23 cellular contexts compared by ENCODE assay signal in the genomic region with DNA sequence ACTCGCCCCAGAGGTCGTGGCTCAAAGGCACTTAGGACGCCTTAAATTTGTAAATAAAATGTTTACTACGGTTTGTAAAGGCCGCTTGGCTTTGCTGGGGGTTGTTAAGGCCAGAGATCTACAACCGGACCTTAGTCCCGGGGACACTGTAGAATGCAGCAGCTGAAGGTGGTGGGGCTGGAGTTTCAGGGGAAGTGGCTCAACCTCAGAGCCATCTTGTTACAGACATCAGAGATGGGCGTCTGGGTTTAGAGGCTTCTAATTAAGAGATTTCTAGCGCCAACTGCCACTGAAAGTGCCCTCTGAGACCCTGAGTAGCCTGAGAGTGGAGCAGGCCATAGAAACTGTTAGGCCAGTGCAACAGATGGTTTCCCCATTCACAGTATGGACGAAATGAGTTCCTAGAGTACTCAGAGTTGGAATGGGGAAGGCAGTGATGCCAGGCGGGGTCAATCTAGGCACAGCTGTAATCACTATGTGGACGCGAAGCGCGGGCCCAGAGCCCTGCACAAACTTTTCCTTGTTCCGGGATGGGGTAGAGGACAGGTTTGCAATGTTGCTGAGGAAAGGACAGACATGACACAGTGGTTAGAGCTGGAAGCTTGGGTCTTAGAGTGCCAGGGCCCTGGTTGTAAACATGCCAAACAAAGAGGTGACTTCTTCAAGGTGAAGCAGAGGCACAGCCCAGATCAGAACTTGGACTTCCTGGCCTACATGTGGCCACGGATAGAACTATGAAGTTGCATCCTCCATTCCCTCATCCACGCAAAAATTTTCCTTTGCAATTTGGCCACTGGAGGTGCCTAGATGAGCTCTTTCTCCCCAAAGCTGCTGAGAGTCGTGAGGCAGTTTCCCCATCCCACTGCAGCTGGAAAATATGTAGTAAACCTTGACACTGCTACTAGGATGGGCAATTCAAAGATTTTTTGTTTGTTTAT. TPM values are rescaled to one million over a fixed set of nuclear protein-coding genes. Genes with fewer than 3 reads are reported as not detected.
A peak's percentile ranks its signal among the peaks of the same experiment; 100 is the strongest.
DNase-seq lines count a peak whose midpoint lies in the region; ATAC-seq and TF ChIP-seq lines count a peak whose summit lies in the region.
"Had no signal": no experiment of that assay in that cellular context is flagged by ENCODE, and none has a peak within 500 bp of the region (broad histone marks: within the 10 kb centered on the region; RNA-seq: fewer than 3 reads in every experiment).

No MANE protein-coding gene starts in this region.

- H3K9me3 ChIP-seq in ES-I3 (ENCODE audit: control insufficient read depth, insufficient read depth, low read length) = no peaks in the 10 kb centered on the region
- peaks cover 11% of the 10 kb centered on the region; the same call in 1 of the 2 replicates for H3K9me3 ChIP-seq in iPS-20b (ENCODE audit: insufficient read depth, low read depth, low read length)
- H3K9me3 ChIP-seq in neuron (ENCODE audit: low read length) = peaks cover 4% of the 10 kb centered on the region
- H3K9me3 ChIP-seq: prostate gland had no signal

- H3K4me1 Mint-ChIP-seq in WTC11 = peaks cover 70% of the 10 kb centered on the region

- TF ChIP-seq CTCF in WTC11 (IDR thresholded peaks at IDR 0.05) = no peak
- no peak for TF ChIP-seq CTCF in RWPE1 (conservative IDR thresholded peaks at IDR 0.05; ENCODE audit: low read depth)

- H3K36me3 ChIP-seq in ES-I3 (ENCODE audit: insufficient read depth, low read length) (no peaks in the 10 kb centered on the region), iPS-20b (ENCODE audit: insufficient read depth, low read depth, low read length) (no peaks in the 10 kb centered on the region), neuron (ENCODE audit: insufficient read depth, low read length) (no peaks in the 10 kb centered on the region)
- H3K36me3 ChIP-seq: prostate gland had no signal

- no peak overlapping the region for H3K27ac ChIP-seq in iPS-20b (ENCODE audit: low read length)
- no peak overlapping the region for H3K27ac ChIP-seq in RWPE1
- H3K27ac ChIP-seq: prostate gland, VCaP had no signal

- H3K27me3 Mint-ChIP-seq in WTC11 (ENCODE audit: low read depth) = peaks cover 100% of the 10 kb centered on the region

- ATAC-seq in WTC11 (no peak), GM21529 (IDR thresholded peaks at IDR 0.05; ENCODE audit: unreplicated experiment) (no peak), GM19351 (IDR thresholded peaks at IDR 0.05; ENCODE audit: unreplicated experiment) (no peak)
- ATAC-seq: left lobe of liver, natural killer cell had no signal

- H3K9me3 Mint-ChIP-seq in WTC11 = no peaks in the 10 kb centered on the region
- H3K9me3 Mint-ChIP-seq: activated CD4-positive, alpha-beta T cell treated with anti-CD3 and anti-CD28 coated beads, Interleukin-2, amount 10 ng/mL, durations not matched to agents 24 days and 14 days; activated naive CD4-positive, alpha-beta T cell treated with anti-CD3 and anti-CD28 coated beads for 36 hours; natural killer cell had no signal

- peak overlapping the region; percentile 46 for H3K4me3 ChIP-seq in iPS-20b (ENCODE audit: low read length)
- peak overlapping the region; percentile 26 for H3K4me3 ChIP-seq in neuron (ENCODE audit: low read length)
- H3K4me3 ChIP-seq: prostate gland had no signal

- POLR2A ChIA-PET in WTC11 (lab: Charles Lee) = interaction anchor here (0.5 kb wide), 1 partner anchor 312 kb away, joined by 3 read pairs; no protein-coding TSS in a partner anchor
- POLR2A ChIA-PET in RWPE1 (lab: Yijun Ruan, JAX; ENCODE audit: low non-redundant PET) = no interaction called here

- H3K4me1 ChIP-seq in ES-I3 (ENCODE audit: insufficient read depth, low read length) = peaks cover 4% of the 10 kb centered on the region
- peaks cover 10% of the 10 kb centered on the region; the same call in 1 of the 2 replicates for H3K4me1 ChIP-seq in iPS-20b (ENCODE audit: insufficient read depth, low read length)
- H3K4me1 ChIP-seq in neuron (ENCODE audit: insufficient read depth, low read length) = peaks cover 5% of the 10 kb centered on the region
- H3K4me1 ChIP-seq: prostate gland had no signal

- peak overlapping the region; percentile 17; the same call in 1 of the 2 replicates for H3K9ac ChIP-seq in ES-I3 (ENCODE audit: low read depth, low read length)
- no peak overlapping the region for H3K9ac ChIP-seq in iPS-20b (ENCODE audit: low read depth, low read length)

- no peak for DNase-seq in WTC11 (ENCODE audit: low spot score)
- no peak for DNase-seq in NCI-H82 (lab: John Stamatoyannopoulos, UW)
- DNase-seq in RWPE1 (ENCODE audit: low spot score) = no peak
- DNase-seq: activated CD4-positive, alpha-beta T cell treated with anti-CD3 and anti-CD28 coated beads, Interleukin-2, amount 10 ng/mL, durations not matched to agents 24 days and 14 days; activated naive CD4-positive, alpha-beta T cell treated with anti-CD3 and anti-CD28 coated beads for 36 hours; activated T-cell treated with anti-CD3 and anti-CD28 coated beads, Interleukin-2, amount 50 U/mL, for 48 hours; amniotic stem cell; CD8-positive, alpha-beta memory T cell; immature natural killer cell; natural killer cell; NCI-H1105 treated with DMSO at 0.1 percent for 48 hours; NCI-H2029 treated with DMSO at 0.1 percent for 48 hours; NCI-H345; Right ventricle myocardium superior; stimulated activated CD4-positive, alpha-beta T cell treated with anti-CD3 and anti-CD28 coated beads, Interleukin-1b, Interleukin-23, amount 100 ng/mL, for 48 hours had no signal

- CTCF ChIA-PET in WTC11 (lab: Charles Lee) (interaction anchor here (0.9 to 1.1 kb wide), 2 partner anchors 9 to 10 kb away, joined by 3 read pairs; no protein-coding TSS in a partner anchor), RWPE1 (lab: Yijun Ruan, JAX) (no interaction called here)

- H2AFZ ChIP-seq in neuron (ENCODE audit: low read depth, low read length) = no peak overlapping the region

- no peaks in the 10 kb centered on the region for H3K36me3 Mint-ChIP-seq in WTC11
- H3K36me3 Mint-ChIP-seq: natural killer cell had no signal

- no peak overlapping the region for H3K27ac Mint-ChIP-seq in WTC11
- H3K27ac Mint-ChIP-seq: activated CD4-positive, alpha-beta T cell treated with anti-CD3 and anti-CD28 coated beads, Interleukin-2, amount 10 ng/mL, durations not matched to agents 24 days and 14 days; activated naive CD4-positive, alpha-beta T cell treated with anti-CD3 and anti-CD28 coated beads for 36 hours; CD8-positive, alpha-beta memory T cell; immature natural killer cell; natural killer cell had no signal

- peak overlapping the region; percentile 67 for H3K4me3 Mint-ChIP-seq in WTC11
- H3K4me3 Mint-ChIP-seq: activated CD4-positive, alpha-beta T cell treated with anti-CD3 and anti-CD28 coated beads, Interleukin-2, amount 10 ng/mL, durations not matched to agents 24 days and 14 days; activated naive CD4-positive, alpha-beta T cell treated with anti-CD3 and anti-CD28 coated beads for 36 hours; CD8-positive, alpha-beta memory T cell; immature natural killer cell; natural killer cell had no signal

- H3K27me3 ChIP-seq in iPS-20b (ENCODE audit: insufficient read depth, low read length) = peaks cover 100% of the 10 kb centered on the region
- peaks cover 100% of the 10 kb centered on the region for H3K27me3 ChIP-seq in neuron (ENCODE audit: insufficient read depth, low read length)

TF ChIP-seq in WTC11, 78 proteins besides CTCF, POLR2A, EP300 and RAD21:
- TF ChIP-seq, protein P1, sequence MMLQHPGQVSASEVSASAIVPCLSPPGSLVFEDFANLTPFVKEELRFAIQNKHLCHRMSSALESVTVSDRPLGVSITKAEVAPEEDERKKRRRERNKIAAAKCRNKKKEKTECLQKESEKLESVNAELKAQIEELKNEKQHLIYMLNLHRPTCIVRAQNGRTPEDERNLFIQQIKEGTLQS (CRISPR knock-in tag; conservative IDR thresholded peaks at IDR 0.05) = no peak
- TF ChIP-seq, protein P2, sequence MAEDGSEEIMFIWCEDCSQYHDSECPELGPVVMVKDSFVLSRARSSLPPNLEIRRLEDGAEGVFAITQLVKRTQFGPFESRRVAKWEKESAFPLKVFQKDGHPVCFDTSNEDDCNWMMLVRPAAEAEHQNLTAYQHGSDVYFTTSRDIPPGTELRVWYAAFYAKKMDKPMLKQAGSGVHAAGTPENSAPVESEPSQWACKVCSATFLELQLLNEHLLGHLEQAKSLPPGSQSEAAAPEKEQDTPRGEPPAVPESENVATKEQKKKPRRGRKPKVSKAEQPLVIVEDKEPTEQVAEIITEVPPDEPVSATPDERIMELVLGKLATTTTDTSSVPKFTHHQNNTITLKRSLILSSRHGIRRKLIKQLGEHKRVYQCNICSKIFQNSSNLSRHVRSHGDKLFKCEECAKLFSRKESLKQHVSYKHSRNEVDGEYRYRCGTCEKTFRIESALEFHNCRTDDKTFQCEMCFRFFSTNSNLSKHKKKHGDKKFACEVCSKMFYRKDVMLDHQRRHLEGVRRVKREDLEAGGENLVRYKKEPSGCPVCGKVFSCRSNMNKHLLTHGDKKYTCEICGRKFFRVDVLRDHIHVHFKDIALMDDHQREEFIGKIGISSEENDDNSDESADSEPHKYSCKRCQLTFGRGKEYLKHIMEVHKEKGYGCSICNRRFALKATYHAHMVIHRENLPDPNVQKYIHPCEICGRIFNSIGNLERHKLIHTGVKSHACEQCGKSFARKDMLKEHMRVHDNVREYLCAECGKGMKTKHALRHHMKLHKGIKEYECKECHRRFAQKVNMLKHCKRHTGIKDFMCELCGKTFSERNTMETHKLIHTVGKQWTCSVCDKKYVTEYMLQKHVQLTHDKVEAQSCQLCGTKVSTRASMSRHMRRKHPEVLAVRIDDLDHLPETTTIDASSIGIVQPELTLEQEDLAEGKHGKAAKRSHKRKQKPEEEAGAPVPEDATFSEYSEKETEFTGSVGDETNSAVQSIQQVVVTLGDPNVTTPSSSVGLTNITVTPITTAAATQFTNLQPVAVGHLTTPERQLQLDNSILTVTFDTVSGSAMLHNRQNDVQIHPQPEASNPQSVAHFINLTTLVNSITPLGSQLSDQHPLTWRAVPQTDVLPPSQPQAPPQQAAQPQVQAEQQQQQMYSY (CRISPR knock-in tag; IDR thresholded peaks at IDR 0.05) = no peak
- TF ChIP-seq ZNF219 (CRISPR knock-in tag; IDR thresholded peaks at IDR 0.05; ENCODE audit: borderline replicate concordance) = peak; percentile 17; the same call in 1 of the 2 replicates
- TF ChIP-seq, protein P3, sequence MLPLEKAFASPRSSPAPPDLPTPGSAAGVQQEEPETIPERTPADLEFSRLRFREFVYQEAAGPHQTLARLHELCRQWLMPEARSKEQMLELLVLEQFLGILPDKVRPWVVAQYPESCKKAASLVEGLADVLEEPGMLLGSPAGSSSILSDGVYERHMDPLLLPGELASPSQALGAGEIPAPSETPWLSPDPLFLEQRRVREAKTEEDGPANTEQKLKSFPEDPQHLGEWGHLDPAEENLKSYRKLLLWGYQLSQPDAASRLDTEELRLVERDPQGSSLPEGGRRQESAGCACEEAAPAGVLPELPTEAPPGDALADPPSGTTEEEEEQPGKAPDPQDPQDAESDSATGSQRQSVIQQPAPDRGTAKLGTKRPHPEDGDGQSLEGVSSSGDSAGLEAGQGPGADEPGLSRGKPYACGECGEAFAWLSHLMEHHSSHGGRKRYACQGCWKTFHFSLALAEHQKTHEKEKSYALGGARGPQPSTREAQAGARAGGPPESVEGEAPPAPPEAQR (CRISPR knock-in tag; IDR thresholded peaks at IDR 0.05) = no peak
- TF ChIP-seq MYBL2 (CRISPR knock-in tag; IDR thresholded peaks at IDR 0.05) = no peak
- TF ChIP-seq TEAD4 (CRISPR knock-in tag; IDR thresholded peaks at IDR 0.05) = no peak

RNA-seq across cellular contexts. Expression of gene HLX, which starts 6.0 kb away (rescaled TPM):
- total RNA-seq in WTC11 (2021) = 0.30 to 0.53 TPM in 2 of 3 replicates, not detected in the other
- total RNA-seq: CD8-positive, alpha-beta memory T cell had no signal
